In the genomic region with DNA sequence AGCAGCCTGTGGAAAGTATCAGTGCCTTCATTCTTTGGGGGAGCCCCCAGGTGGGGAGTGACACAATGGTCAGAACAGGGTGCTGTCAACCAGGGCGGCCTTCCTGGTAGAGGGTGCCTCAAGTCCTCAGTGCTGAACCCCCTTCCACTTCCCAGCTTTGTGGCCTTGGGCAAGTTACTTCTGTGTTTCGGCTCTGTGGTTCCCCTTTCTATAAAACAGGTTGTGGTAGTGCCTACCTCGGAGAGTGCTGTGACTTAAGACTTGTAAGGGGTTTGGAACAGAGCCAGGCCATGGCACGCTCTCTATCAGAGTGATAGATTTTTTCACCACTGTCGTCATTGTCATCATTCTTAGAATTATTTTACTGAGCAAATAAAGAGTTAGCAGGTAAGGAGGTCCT, we compare ENCODE assay signal across 8 cellular contexts.
A peak's percentile ranks its signal among the peaks of the same experiment; 100 is the strongest.
DNase-seq lines count a peak whose midpoint lies in the region; ATAC-seq lines count a peak whose summit lies in the region.

No MANE protein-coding gene starts in this region.

- DNase-seq in Right ventricle myocardium inferior (ENCODE audit: missing footprints), result peak; percentile 66
- DNase-seq in cardiac septum (ENCODE audit: low spot score), result no peak
- DNase-seq in NCI-H69 (lab: John Stamatoyannopoulos, UW), result peak; percentile 74
- DNase-seq in activated T-cell treated with anti-CD3 and anti-CD28 coated beads for 48 hours (ENCODE audit: low read depth), result peak; percentile 51
- DNase-seq in iPS-NIHi7 (ENCODE audit: extremely low spot score), result no peak
- no peak for DNase-seq in ACHN

- H3K9me3 ChIP-seq in mucosa of rectum (ENCODE audit: control insufficient read depth in 2 of 2, low read length in 2 of 2) (no peaks in the 10 kb centered on the region), stomach smooth muscle (ENCODE audit: control insufficient read depth in 2 of 2, low read length in 2 of 2) (no peaks in the 10 kb centered on the region)

- peak overlapping the region; percentile 8 to 67 for H3K27ac ChIP-seq in mucosa of rectum (ENCODE audit: low read depth in 2 of 2, low read length in 2 of 2)
- peak overlapping the region; percentile 2 for H3K27ac ChIP-seq in stomach smooth muscle (ENCODE audit: low read length)

- intact Hi-C loops in Right ventricle myocardium inferior (cut with DNase I) (no loop called here), cardiac septum (cut with DNase I) (loop anchor here (10.0 kb wide), 1 partner anchor 349 kb away; a partner anchor contains a TSS)

- in situ Hi-C loops in ACHN (cut with HindIII; ENCODE audit: low pct_ligation_motif_present, low pct_unique_long_range_greater_than_20kb, low sequenced_read_pairs), result no loop called here

- H3K9ac ChIP-seq in mucosa of rectum (ENCODE audit: low read depth in 1 of 2, low read length in 2 of 2) (no peak overlapping the region), stomach smooth muscle (ENCODE audit: low read length in 2 of 2) (no peak overlapping the region)

- ATAC-seq in Right ventricle myocardium inferior, result no peak

- H3K27me3 ChIP-seq in mucosa of rectum (ENCODE audit: control insufficient read depth in 2 of 2, insufficient read depth in 2 of 2, low read length in 2 of 2) (no peaks in the 10 kb centered on the region), stomach smooth muscle (ENCODE audit: control insufficient read depth in 1 of 2, insufficient read depth in 2 of 2, low read length in 2 of 2) (no peaks in the 10 kb centered on the region)

- no peak overlapping the region for H3K4me3 ChIP-seq in mucosa of rectum (ENCODE audit: low read length in 2 of 2)
- no peak overlapping the region for H3K4me3 ChIP-seq in stomach smooth muscle (ENCODE audit: low read length in 2 of 2)

- H3K36me3 ChIP-seq in mucosa of rectum (ENCODE audit: control insufficient read depth in 2 of 2, insufficient read depth in 2 of 2, low read length in 2 of 2) (no peaks in the 10 kb centered on the region), stomach smooth muscle (ENCODE audit: control insufficient read depth in 2 of 2, insufficient read depth in 2 of 2, low read length in 2 of 2) (no peaks in the 10 kb centered on the region)

- H3K4me1 ChIP-seq in mucosa of rectum (ENCODE audit: control insufficient read depth in 2 of 2, insufficient read depth in 2 of 2, low read length in 2 of 2), result peaks cover 38 to 43% of the 10 kb centered on the region in 2 donors
- H3K4me1 ChIP-seq in stomach smooth muscle (ENCODE audit: control insufficient read depth, insufficient read depth, low read length), result peaks cover 31% of the 10 kb centered on the region

Comparison
In these comparisons a context has a peak if more than half of its experiments do, and no peak if none do; other contexts are left out.
1. DNase-seq: peak in Right ventricle myocardium inferior (single experiment), NCI-H69 (single experiment) and activated T-cell treated with anti-CD3 and anti-CD28 coated beads for 48 hours (single experiment); none in cardiac septum (single experiment), iPS-NIHi7 (single experiment) and ACHN (single experiment).